ENCODE assay signal across 8 cellular contexts in the genomic region with DNA sequence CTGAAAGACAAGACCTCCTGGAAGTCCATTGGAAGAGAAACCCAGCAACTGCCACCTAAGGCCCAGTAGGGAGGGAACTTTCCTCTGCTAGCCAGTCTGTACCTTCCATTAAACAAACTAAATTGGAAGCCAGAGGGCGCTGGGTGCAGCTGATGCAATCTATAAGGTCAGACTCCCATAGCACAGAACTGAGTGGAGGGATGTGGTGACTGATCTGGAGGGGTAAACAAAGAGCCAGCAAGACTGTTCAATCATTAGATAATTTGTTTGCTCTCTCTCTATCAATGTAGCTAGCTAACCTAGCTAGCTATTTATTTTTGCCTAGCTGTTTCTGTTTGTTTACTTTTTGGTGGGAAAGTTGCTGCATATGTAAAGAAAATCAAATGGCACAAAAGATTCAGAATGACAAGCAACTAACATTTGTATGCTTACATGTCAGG.
DNase-seq lines count a peak whose midpoint lies in the region; ATAC-seq, FAIRE-seq and TF ChIP-seq lines count a peak whose summit lies in the region.

No MANE protein-coding gene starts in this region.

- peak; percentile 32 for FAIRE-seq in urothelium cell line (lab: Jason Lieb, UNC)

- no peaks in the 10 kb centered on the region for H3K9me3 ChIP-seq in left lung

- H3K27ac ChIP-seq in left lung, result no peak overlapping the region

- peak; percentile 67 for DNase-seq in activated effector memory CD4-positive, alpha-beta T cell treated with anti-CD3 and anti-CD28 coated beads, Interleukin-2, amount 50 U/mL, for 16 hours
- DNase-seq in activated effector memory CD4-positive, alpha-beta T cell treated with Interleukin-2 at 50 U/mL for 16 hours, result no peak
- DNase-seq in RKO (ENCODE audit: low spot score), result peak; percentile 58
- DNase-seq in astrocyte of the spinal cord (ENCODE audit: low read depth, low spot score), result peak; percentile 73
- DNase-seq in left lung, result peak in 1 of 2 donors; percentile 34
- peak; percentile 70 for DNase-seq in urothelium cell line (ENCODE audit: low spot score)
- no peak for DNase-seq in midbrain (lab: John Stamatoyannopoulos, UW)

- H3K27me3 ChIP-seq in left lung, result no peaks in the 10 kb centered on the region

- no peaks in the 10 kb centered on the region for H3K36me3 ChIP-seq in left lung

- no peak overlapping the region for H3K4me3 ChIP-seq in astrocyte of the spinal cord (ENCODE audit: low read depth, low read length)
- H3K4me3 ChIP-seq in left lung, result no peak overlapping the region

- intact Hi-C loops in left lung (cut with DNase I), result no loop called here

- no peaks in the 10 kb centered on the region for H3K4me1 ChIP-seq in left lung

- ATAC-seq in HG03378 (IDR thresholded peaks at IDR 0.05; ENCODE audit: unreplicated experiment), result peak; percentile 58
- peak; percentile 78 for ATAC-seq in left lung

- in situ Hi-C loops in astrocyte of the spinal cord (cut with HindIII; ENCODE audit: low sequenced_read_pairs), result no loop called here

- peak; percentile 51 for TF ChIP-seq CTCF in astrocyte of the spinal cord (IDR thresholded peaks at IDR 0.05; ENCODE audit: low read depth, low read length)
- TF ChIP-seq CTCF in left lung (IDR thresholded peaks at IDR 0.05), result peak in 1 of 2 donors; percentile 23

Comparison
In these comparisons a context has a peak if more than half of its experiments do, and no peak if none do; other contexts are left out.
1. DNase-seq: peak in activated effector memory CD4-positive, alpha-beta T cell treated with anti-CD3 and anti-CD28 coated beads, Interleukin-2, amount 50 U/mL, for 16 hours (single experiment), RKO (single experiment), astrocyte of the spinal cord (single experiment) and urothelium cell line (single experiment); none in activated effector memory CD4-positive, alpha-beta T cell treated with Interleukin-2 at 50 U/mL for 16 hours (single experiment) and midbrain (single experiment).